7 cellular contexts compared by ENCODE assay signal in genomic region chr1:10835423-10836421, GRCh38. TPM values are rescaled to one million over a fixed set of nuclear protein-coding genes. Genes with fewer than 3 reads are reported as not detected.
DNase-seq lines count a peak whose midpoint lies in the region; ATAC-seq, FAIRE-seq and TF ChIP-seq lines count a peak whose summit lies in the region.

No MANE protein-coding gene starts in this region.

- H3K27me3 ChIP-seq in pancreas, result no peaks in the 10 kb centered on the region

- peaks cover 2% of the 10 kb centered on the region for H3K4me1 Mint-ChIP-seq in T-helper 17 cell

- no peak for FAIRE-seq in pancreas (lab: Jason Lieb, UNC)

- H3K4me3 Mint-ChIP-seq in T-helper 17 cell, result no peak overlapping the region

- no peaks in the 10 kb centered on the region for H3K36me3 ChIP-seq in pancreas

- H3K9me3 ChIP-seq in pancreas, result no peaks in the 10 kb centered on the region
- H3K9me3 ChIP-seq in T-helper 17 cell (ENCODE audit: control insufficient read depth, low read length, poor library complexity, severe bottlenecking), result no peaks in the 10 kb centered on the region

- no peak overlapping the region for H3K27ac Mint-ChIP-seq in T-helper 17 cell

- peak overlapping the region in 1 of 4 donors; percentile 13 for H3K4me3 ChIP-seq in pancreas

- H3K36me3 Mint-ChIP-seq in T-helper 17 cell (ENCODE audit: low read depth), result peaks cover 10% of the 10 kb centered on the region

- intact Hi-C loops in pancreas (cut with DNase I), result no loop called here

- TF ChIP-seq CTCF in pancreas (IDR thresholded peaks at IDR 0.05), result no peak
- no peak for TF ChIP-seq CTCF in GM20000 (IDR thresholded peaks at IDR 0.05; ENCODE audit: extremely low read depth, missing control alignments)

- H3K27me3 Mint-ChIP-seq in T-helper 17 cell, result peaks cover 49% of the 10 kb centered on the region

- H3K4me1 ChIP-seq in pancreas, result no peaks in the 10 kb centered on the region

- ATAC-seq in pancreas (peak; percentile 84 to 98 (median 92)), GM19395 (IDR thresholded peaks at IDR 0.05; ENCODE audit: unreplicated experiment) (no peak), T-helper 17 cell (no peak)

- H3K27ac ChIP-seq in pancreas, result no peak overlapping the region

- 35 to 41% methylated on average over 37 to 44 of the region's 44 CpGs for WGBS in pancreas, 2 donors

- DNase-seq in HK-2 (ENCODE audit: unreplicated experiment), result peak; percentile 22
- peak; percentile 66 for DNase-seq in NCI-H2227 treated with DMSO at 0.1 percent for 48 hours (lab: John Stamatoyannopoulos, UW)
- peak; percentile 47 for DNase-seq in dermis blood vessel endothelial cell
- DNase-seq in pancreas, result peak in 5 of 6 donors; percentile 63 to 84 (median 72)
- DNase-seq in T-helper 17 cell, result no peak
- no peak for DNase-seq in GM20000 (ENCODE audit: low spot score)

RNA-seq across cellular contexts. Expression of gene CASZ1, which starts 39.3 kb away (rescaled TPM):
- total RNA-seq in dermis blood vessel endothelial cell, result 4.3 and 10.8 TPM in 2 replicates
- 10 to 100 TPM; 12.3 to 18.9 (median 13.8) TPM for total RNA-seq in pancreas
- 10 to 100 TPM in 1 of 2 donors, 1 to 10 TPM in 1; 6.7 to 16.0 TPM for polyA plus RNA-seq in pancreas
- total RNA-seq in T-helper 17 cell, result 10 to 100 TPM; 20.8 to 21.2 TPM

Comparison
In these comparisons a context has a peak if more than half of its experiments do, and no peak if none do; other contexts are left out.
1. DNase-seq: peak in HK-2 (single experiment), NCI-H2227 treated with DMSO at 0.1 percent for 48 hours (single experiment), dermis blood vessel endothelial cell (single experiment) and pancreas (5 of 6); none in T-helper 17 cell (0 of 3) and GM20000 (single experiment).
2. ATAC-seq: peak in pancreas (4 of 4); none in GM19395 (single experiment) and T-helper 17 cell (single experiment).